Comparison of ENCODE assay signal across 11 cellular contexts in genomic region chr12:2892246-2892645, GRCh38. TPM values are rescaled to one million over a fixed set of nuclear protein-coding genes. Genes with fewer than 3 reads are reported as not detected.
DNase-seq lines count a peak whose midpoint lies in the region; ATAC-seq and TF ChIP-seq lines count a peak whose summit lies in the region.
"Had no signal": no experiment of that assay in that cellular context is flagged by ENCODE, and none has a peak within 500 bp of the region (broad histone marks: within the 10 kb centered on the region; RNA-seq: fewer than 3 reads in every experiment).

No MANE protein-coding gene starts in this region.

- no peaks in the 10 kb centered on the region for H3K9me3 ChIP-seq in BLaER1 treated with 17β-estradiol and CSF1 and Interleukin-3, amounts not matched to agents 10 nM and 100 nM (replicated peaks in 1 of 11)
- no peaks in the 10 kb centered on the region for H3K9me3 ChIP-seq in HUES6 (ENCODE audit: control insufficient read depth, insufficient read depth, low read depth, low read length)

- H3K4me2 ChIP-seq in BLaER1 treated with 17β-estradiol and CSF1 and Interleukin-3, amounts not matched to agents 10 nM and 100 nM = peak overlapping the region; percentile 79 to 94 (median 89); a peak in 20 of 22 replicates

- peak overlapping the region in 2 of 10 experiments; percentile 81 to 90; a peak in 3 of 20 replicates for H3K4me3 ChIP-seq in BLaER1 treated with 17β-estradiol and CSF1 and Interleukin-3, amounts not matched to agents 10 nM and 100 nM
- peak overlapping the region; percentile 92; the same call in 1 of the 2 replicates for H3K4me3 ChIP-seq in HUES6 (ENCODE audit: low read depth, low read length)
- H3K4me3 ChIP-seq in brain microvascular endothelial cell (ENCODE audit: low read depth, low read length) = peak overlapping the region; percentile 96

- H3K27ac Mint-ChIP-seq in natural killer cell treated with Interleukin-12 subunit alpha and Interleukin-12 subunit beta and Interleukin-15 and Interleukin-18, amount 100 ng/mL, for 72 hours = no peak overlapping the region
- H3K27ac Mint-ChIP-seq in CD14-positive monocyte = no peak overlapping the region

- peaks cover 0 to 12% (median 0%) of the 10 kb centered on the region in 11 experiments; a peak in 3 of 22 replicates for H4K20me1 ChIP-seq in BLaER1 treated with 17β-estradiol and CSF1 and Interleukin-3, amounts not matched to agents 10 nM and 100 nM

- peaks cover 17 to 27% (median 25%) of the 10 kb centered on the region in 10 experiments for H3K4me1 ChIP-seq in BLaER1 treated with 17β-estradiol and CSF1 and Interleukin-3, amounts not matched to agents 10 nM and 100 nM
- H3K4me1 ChIP-seq in HUES6 (ENCODE audit: control insufficient read depth, insufficient read depth, low read length) = peaks cover 15% of the 10 kb centered on the region; the same call in 1 of the 2 replicates

- H3K27ac ChIP-seq in BLaER1 treated with 17β-estradiol and CSF1 and Interleukin-3, amounts not matched to agents 10 nM and 100 nM = no peak overlapping the region
- H3K27ac ChIP-seq in HUES6 (ENCODE audit: low read depth, low read length) (no peak overlapping the region), brain microvascular endothelial cell (no peak overlapping the region)

- H3K27me3 ChIP-seq in BLaER1 treated with 17β-estradiol and CSF1 and Interleukin-3, amounts not matched to agents 10 nM and 100 nM = no peaks in the 10 kb centered on the region
- H3K27me3 ChIP-seq in HUES6 (ENCODE audit: control insufficient read depth, insufficient read depth, low read length) (no peaks in the 10 kb centered on the region), brain microvascular endothelial cell (replicated peaks) (no peaks in the 10 kb centered on the region)

- H3K36me3 Mint-ChIP-seq in natural killer cell treated with Interleukin-12 subunit alpha and Interleukin-12 subunit beta and Interleukin-15 and Interleukin-18, amount 100 ng/mL, for 72 hours = no peaks in the 10 kb centered on the region
- peaks cover 10 to 13% of the 10 kb centered on the region in 2 donors for H3K36me3 Mint-ChIP-seq in CD14-positive monocyte

- no peak for ATAC-seq in natural killer cell treated with Interleukin-12 subunit alpha and Interleukin-12 subunit beta and Interleukin-15 and Interleukin-18, amount 100 ng/mL, for 72 hours
- no peak for ATAC-seq in sciatic nerve
- no peak for ATAC-seq in GM18868 (IDR thresholded peaks at IDR 0.05; ENCODE audit: unreplicated experiment)
- ATAC-seq in HG02588 (IDR thresholded peaks at IDR 0.05; ENCODE audit: unreplicated experiment) = no peak

- H3K4me1 Mint-ChIP-seq in natural killer cell treated with Interleukin-12 subunit alpha and Interleukin-12 subunit beta and Interleukin-15 and Interleukin-18, amount 100 ng/mL, for 72 hours (ENCODE audit: low read depth in 2 of 2) = peaks cover 19 to 20% of the 10 kb centered on the region in 2 donors
- H3K4me1 Mint-ChIP-seq in CD14-positive monocyte = peaks cover 13% of the 10 kb centered on the region

- H3K27me3 Mint-ChIP-seq in natural killer cell treated with Interleukin-12 subunit alpha and Interleukin-12 subunit beta and Interleukin-15 and Interleukin-18, amount 100 ng/mL, for 72 hours = no peaks in the 10 kb centered on the region
- H3K27me3 Mint-ChIP-seq in CD14-positive monocyte (ENCODE audit: low read depth in 3 of 3) = peaks cover 4 to 13% (median 11%) of the 10 kb centered on the region in 3 donors

- peak overlapping the region in 1 of 11 experiments; percentile 86; a peak in 2 of 22 replicates for H3K9ac ChIP-seq in BLaER1 treated with 17β-estradiol and CSF1 and Interleukin-3, amounts not matched to agents 10 nM and 100 nM
- H3K9ac ChIP-seq in HUES6 (ENCODE audit: low read length) = no peak overlapping the region

- DNase-seq in brain microvascular endothelial cell (no peak), sciatic nerve (ENCODE audit: low spot score) (no peak), CD14-positive monocyte (ENCODE audit: low spot score) (no peak)
- DNase-seq in natural killer cell treated with Interleukin-12 subunit alpha and Interleukin-12 subunit beta and Interleukin-15 and Interleukin-18, amount 100 ng/mL, for 72 hours (ENCODE audit: low spot score) = no peak
- DNase-seq: activated CD4-positive, alpha-beta T cell treated with anti-CD3 and anti-CD28 coated beads, Interleukin-2, amount 50 U/mL, for 4 hours; Kasumi-1 had no signal

- H3K36me3 ChIP-seq in BLaER1 treated with 17β-estradiol and CSF1 and Interleukin-3, amounts not matched to agents 10 nM and 100 nM = peaks cover 15 to 30% (median 23%) of the 10 kb centered on the region in 11 experiments; a peak in 21 of 22 replicates
- H3K36me3 ChIP-seq in HUES6 (ENCODE audit: control insufficient read depth, insufficient read depth, low read length) (peaks cover 22% of the 10 kb centered on the region), brain microvascular endothelial cell (replicated peaks) (no peaks in the 10 kb centered on the region)

- in situ Hi-C loops in brain microvascular endothelial cell (cut with HindIII; ENCODE audit: low pct_ligation_motif_present, low sequenced_read_pairs) = no loop called here

- intact Hi-C loops in sciatic nerve (cut with DNase I) (no loop called here), CD14-positive monocyte (cut with micrococcal nuclease) (no loop called here)

- no peaks in the 10 kb centered on the region for H3K9me3 Mint-ChIP-seq in natural killer cell treated with Interleukin-12 subunit alpha and Interleukin-12 subunit beta and Interleukin-15 and Interleukin-18, amount 100 ng/mL, for 72 hours
- H3K9me3 Mint-ChIP-seq in CD14-positive monocyte = no peaks in the 10 kb centered on the region

- no peak for TF ChIP-seq CTCF in brain microvascular endothelial cell (IDR thresholded peaks at IDR 0.05; ENCODE audit: low read depth, low read length, missing control alignments)
- no peak for TF ChIP-seq CTCF in CD14-positive monocyte (IDR thresholded peaks at IDR 0.05)

- H3K4me3 Mint-ChIP-seq in natural killer cell treated with Interleukin-12 subunit alpha and Interleukin-12 subunit beta and Interleukin-15 and Interleukin-18, amount 100 ng/mL, for 72 hours = peak overlapping the region; percentile 20
- peak overlapping the region in 1 of 2 donors; percentile 60 for H3K4me3 Mint-ChIP-seq in CD14-positive monocyte

RNA-seq across cellular contexts. Expression of gene TULP3, which starts 1.6 kb away (rescaled TPM):
- total RNA-seq in natural killer cell treated with Interleukin-12 subunit alpha and Interleukin-12 subunit beta and Interleukin-15 and Interleukin-18, amount 100 ng/mL, for 72 hours = 10 to 100 TPM in 1 of 2 donors, 1 to 10 TPM in 1; 9.0 to 10.7 TPM
- 38.8 TPM for total RNA-seq in sciatic nerve
- polyA plus RNA-seq in CD14-positive monocyte = 1 to 10 TPM; 1.7 to 2.3 TPM

RNA-seq across cellular contexts. Expression of gene RHNO1, which starts 15.2 kb away (rescaled TPM):
- total RNA-seq in natural killer cell treated with Interleukin-12 subunit alpha and Interleukin-12 subunit beta and Interleukin-15 and Interleukin-18, amount 100 ng/mL, for 72 hours = 10 to 100 TPM; 20.5 to 23.5 TPM
- total RNA-seq in sciatic nerve = 14.9 TPM
- 10 to 100 TPM; 19.8 to 24.7 TPM for polyA plus RNA-seq in CD14-positive monocyte

RNA-seq across cellular contexts. Expression of gene FOXM1, which starts 15.3 kb away (rescaled TPM):
- 100 to 1,000 TPM in 1 of 2 donors, 10 to 100 TPM in 1; 48.9 to 155 TPM for total RNA-seq in natural killer cell treated with Interleukin-12 subunit alpha and Interleukin-12 subunit beta and Interleukin-15 and Interleukin-18, amount 100 ng/mL, for 72 hours
- total RNA-seq in sciatic nerve = 0.18 TPM
- polyA plus RNA-seq in CD14-positive monocyte = not detected

RNA-seq across cellular contexts. Expression of gene TEX52, which starts 35.4 kb away (rescaled TPM):
- not detected for total RNA-seq in natural killer cell treated with Interleukin-12 subunit alpha and Interleukin-12 subunit beta and Interleukin-15 and Interleukin-18, amount 100 ng/mL, for 72 hours
- not detected for total RNA-seq in sciatic nerve
- not detected for polyA plus RNA-seq in CD14-positive monocyte
- total RNA-seq: renal cortical epithelial cell had no signal

RNA-seq across cellular contexts. Expression of gene NRIP2, which starts 57.4 kb away (rescaled TPM):
- total RNA-seq in natural killer cell treated with Interleukin-12 subunit alpha and Interleukin-12 subunit beta and Interleukin-15 and Interleukin-18, amount 100 ng/mL, for 72 hours = not detected
- total RNA-seq in sciatic nerve = 73.4 TPM
- under 1 TPM; 0.19 to 0.24 TPM for polyA plus RNA-seq in CD14-positive monocyte
- total RNA-seq: renal cortical epithelial cell had no signal

Comparison
In these comparisons a context has a peak if more than half of its experiments do, and no peak if none do; other contexts are left out.
1. RNA of gene FOXM1, which starts 15.3 kb away (total RNA-seq): 48.9 to 155 TPM in natural killer cell treated with Interleukin-12 subunit alpha and Interleukin-12 subunit beta and Interleukin-15 and Interleukin-18, amount 100 ng/mL, for 72 hours; 0.18 TPM in sciatic nerve (single experiment); every median in the first group is over 10 times any median in the second.